ENCODE assay signal across 9 cellular contexts in genomic region chr15:76285241-76285825, GRCh38. TPM values are rescaled to one million over a fixed set of nuclear protein-coding genes. Genes with fewer than 3 reads are reported as not detected.
DNase-seq lines count a peak whose midpoint lies in the region; ATAC-seq and TF ChIP-seq lines count a peak whose summit lies in the region.
"Had no signal": no experiment of that assay in that cellular context is flagged by ENCODE, and none has a peak within 500 bp of the region (broad histone marks: within the 10 kb centered on the region; RNA-seq: fewer than 3 reads in every experiment).

No MANE protein-coding gene starts in this region.

- TF ChIP-seq CTCF in dorsolateral prefrontal cortex (IDR thresholded peaks at IDR 0.05 in 54 of 56, conservative IDR thresholded peaks at IDR 0.05 in 2 of 56; ENCODE audit: low read depth in 1 of 56, partially characterized antibody in 56 of 56) (peak in 32 of 56 donors; percentile 12 to 49 (median 29)), smooth muscle cell (IDR thresholded peaks at IDR 0.05; ENCODE audit: borderline replicate concordance, insufficient read depth, poor library complexity, severe bottlenecking) (peak; percentile 37), tibial nerve (IDR thresholded peaks at IDR 0.05) (peak in 1 of 5 experiments; percentile 15)

- peaks cover 20% of the 10 kb centered on the region for H4K20me1 ChIP-seq in smooth muscle cell (ENCODE audit: low read depth)

- H3K9me3 ChIP-seq in smooth muscle cell (replicated peaks; ENCODE audit: low read depth) (no peaks in the 10 kb centered on the region), tibial nerve (no peaks in the 10 kb centered on the region), trophoblast cell (ENCODE audit: insufficient read depth, low read depth, low read length) (no peaks in the 10 kb centered on the region)

- H2BK5ac ChIP-seq in trophoblast cell (ENCODE audit: low read depth, low read length, poor library complexity) = no peak overlapping the region

- H3K9ac ChIP-seq in smooth muscle cell (ENCODE audit: low read depth) = no peak overlapping the region
- H3K9ac ChIP-seq in trophoblast cell (ENCODE audit: low read length) = no peak overlapping the region

- no peak overlapping the region for H2BK120ac ChIP-seq in trophoblast cell (ENCODE audit: insufficient read depth, low read length, poor library complexity)

- WGBS in smooth muscle cell (ENCODE audit: low lambda C conversion rate) = 100% methylated on average over 1 of the region's 1 CpG
- 98 to 100% methylated on average over 1 of the region's 1 CpG for WGBS in tibial nerve, 2 donors
- WGBS in trophoblast cell (ENCODE audit: extremely low coverage, insufficient coverage, insufficient read length) = no CpG with 5 or more reads among the region's 1 CpG

- H3K27me3 ChIP-seq in dorsolateral prefrontal cortex (no peaks in the 10 kb centered on the region), smooth muscle cell (ENCODE audit: low read depth) (no peaks in the 10 kb centered on the region), tibial nerve (no peaks in the 10 kb centered on the region), trophoblast cell (ENCODE audit: insufficient read depth, low read length) (no peaks in the 10 kb centered on the region)

- no peak for ATAC-seq in activated T-cell treated with anti-CD3 and anti-CD28 coated beads, Interleukin-2, amount 50 U/mL, for 72 hours (replicated peaks in 1 of 2)
- ATAC-seq in activated T-cell treated with anti-CD3 and anti-CD28 coated beads, Interleukin-2, amount 50 U/mL, for 4 hours = no peak
- ATAC-seq in GM21576 (IDR thresholded peaks at IDR 0.05; ENCODE audit: unreplicated experiment) = no peak
- ATAC-seq: sciatic nerve had no signal

- H3K4me1 ChIP-seq in smooth muscle cell (ENCODE audit: low read depth) (no peaks in the 10 kb centered on the region), tibial nerve (no peaks in the 10 kb centered on the region), trophoblast cell (ENCODE audit: control insufficient read depth in 1 of 2, insufficient read depth in 2 of 2, low read length in 2 of 2) (no peaks in the 10 kb centered on the region)

- peak overlapping the region; percentile 94 for H3K27ac Mint-ChIP-seq in activated T-cell treated with anti-CD3 and anti-CD28 coated beads, Interleukin-2, amount 50 U/mL, for 72 hours

- no peaks in the 10 kb centered on the region for H3F3A ChIP-seq in smooth muscle cell (ENCODE audit: low read depth)

- H3K36me3 ChIP-seq in smooth muscle cell (ENCODE audit: low read depth) (peaks cover 26% of the 10 kb centered on the region), tibial nerve (peaks cover 0 to 67% (median 2%) of the 10 kb centered on the region in 3 donors), trophoblast cell (ENCODE audit: control insufficient read depth in 1 of 2, insufficient read depth in 2 of 2, low read length in 2 of 2) (peaks cover 14 to 24% of the 10 kb centered on the region in 2 experiments)

- no peak overlapping the region for H3K4me3 Mint-ChIP-seq in activated T-cell treated with anti-CD3 and anti-CD28 coated beads, Interleukin-2, amount 50 U/mL, for 72 hours
- no peak overlapping the region for H3K4me3 Mint-ChIP-seq in activated T-cell treated with anti-CD3 and anti-CD28 coated beads, Interleukin-2, amount 50 U/mL, for 4 hours

- H3K4me1 Mint-ChIP-seq in activated T-cell treated with anti-CD3 and anti-CD28 coated beads, Interleukin-2, amount 50 U/mL, for 72 hours (ENCODE audit: low read depth) = peaks cover 16% of the 10 kb centered on the region
- H3K4me1 Mint-ChIP-seq in activated T-cell treated with anti-CD3 and anti-CD28 coated beads, Interleukin-2, amount 50 U/mL, for 4 hours (ENCODE audit: low read depth) = peaks cover 29% of the 10 kb centered on the region

- H3K23ac ChIP-seq in trophoblast cell (ENCODE audit: low read length) = no peak overlapping the region

- H2AFZ ChIP-seq in smooth muscle cell (ENCODE audit: low read depth) (no peak overlapping the region), trophoblast cell (ENCODE audit: insufficient read depth, low read length, poor library complexity) (no peak overlapping the region)

- intact Hi-C loops in dorsolateral prefrontal cortex (cut with DNase I) = no loop called here

- H3K4me3 ChIP-seq in dorsolateral prefrontal cortex (no peak overlapping the region), smooth muscle cell (no peak overlapping the region), tibial nerve (no peak overlapping the region), trophoblast cell (ENCODE audit: low read depth, low read length) (no peak overlapping the region)

- H3K79me2 ChIP-seq in smooth muscle cell (ENCODE audit: low read depth) (no peaks in the 10 kb centered on the region), trophoblast cell (ENCODE audit: control insufficient read depth, insufficient read depth, low read length, poor library complexity) (no peaks in the 10 kb centered on the region)

- H3K36me3 Mint-ChIP-seq in activated T-cell treated with anti-CD3 and anti-CD28 coated beads, Interleukin-2, amount 50 U/mL, for 72 hours (ENCODE audit: insufficient read depth in 2 of 2) = peaks cover 7 to 15% of the 10 kb centered on the region in 2 donors
- H3K36me3 Mint-ChIP-seq in activated T-cell treated with anti-CD3 and anti-CD28 coated beads, Interleukin-2, amount 50 U/mL, for 4 hours (ENCODE audit: insufficient read depth) = peaks cover 30% of the 10 kb centered on the region

- H3K4me2 ChIP-seq in smooth muscle cell = no peak overlapping the region
- H3K4me2 ChIP-seq in trophoblast cell (ENCODE audit: low read length) = no peak overlapping the region

- no peak for TF ChIP-seq EP300 in tibial nerve (IDR thresholded peaks at IDR 0.05)

- no peak overlapping the region for H3K18ac ChIP-seq in trophoblast cell (ENCODE audit: low read length)

- no peak overlapping the region for H4K12ac ChIP-seq in trophoblast cell (ENCODE audit: low read depth, low read length)

- H2BK12ac ChIP-seq in trophoblast cell (ENCODE audit: low read length) = no peak overlapping the region

- no peak overlapping the region for H3K14ac ChIP-seq in trophoblast cell (ENCODE audit: low read length)

- no peak for DNase-seq in activated T-cell treated with anti-CD3 and anti-CD28 coated beads, Interleukin-2, amount 50 U/mL, for 72 hours
- DNase-seq in activated T-cell treated with anti-CD3 and anti-CD28 coated beads, Interleukin-2, amount 50 U/mL, for 4 hours = no peak
- peak; percentile 2 for DNase-seq in NCI-H1105 (lab: John Stamatoyannopoulos, UW)
- DNase-seq in dorsolateral prefrontal cortex = no peak
- DNase-seq in smooth muscle cell (lab: John Stamatoyannopoulos, UW; ENCODE audit: unreplicated experiment) = no peak
- DNase-seq in tibial nerve (ENCODE audit: low spot score in 2 of 2) = no peak
- DNase-seq in trophoblast cell = no peak

- H3K79me1 ChIP-seq in trophoblast cell (ENCODE audit: low read length) = no peaks in the 10 kb centered on the region

- H4K91ac ChIP-seq in trophoblast cell (ENCODE audit: low read depth, low read length) = no peak overlapping the region

- no peak for TF ChIP-seq POLR2A in tibial nerve (IDR thresholded peaks at IDR 0.05)

- no peaks in the 10 kb centered on the region for H3K27me3 Mint-ChIP-seq in activated T-cell treated with anti-CD3 and anti-CD28 coated beads, Interleukin-2, amount 50 U/mL, for 72 hours (ENCODE audit: low read depth)
- H3K27me3 Mint-ChIP-seq in activated T-cell treated with anti-CD3 and anti-CD28 coated beads, Interleukin-2, amount 50 U/mL, for 4 hours (ENCODE audit: low read depth) = no peaks in the 10 kb centered on the region

- no peak overlapping the region for H4K8ac ChIP-seq in trophoblast cell (ENCODE audit: low read depth, low read length)

- no peaks in the 10 kb centered on the region for H3K9me3 Mint-ChIP-seq in activated T-cell treated with anti-CD3 and anti-CD28 coated beads, Interleukin-2, amount 50 U/mL, for 72 hours
- H3K9me3 Mint-ChIP-seq in activated T-cell treated with anti-CD3 and anti-CD28 coated beads, Interleukin-2, amount 50 U/mL, for 4 hours = no peaks in the 10 kb centered on the region

- no peak overlapping the region for H3K4ac ChIP-seq in trophoblast cell (ENCODE audit: low read depth, low read length)

- H2AK5ac ChIP-seq in trophoblast cell (ENCODE audit: low read length) = no peak overlapping the region

- H3K27ac ChIP-seq in dorsolateral prefrontal cortex (no peak overlapping the region), smooth muscle cell (ENCODE audit: low read depth) (no peak overlapping the region), tibial nerve (no peak overlapping the region), trophoblast cell (ENCODE audit: low read depth, low read length) (no peak overlapping the region)

RNA-seq across cellular contexts. Expression of gene ETFA, which starts 25.9 kb away (rescaled TPM):
- total RNA-seq in activated T-cell treated with anti-CD3 and anti-CD28 coated beads, Interleukin-2, amount 50 U/mL, for 72 hours = 100 to 1,000 TPM; 143 to 158 TPM
- total RNA-seq in activated T-cell treated with anti-CD3 and anti-CD28 coated beads, Interleukin-2, amount 50 U/mL, for 4 hours = 100 to 1,000 TPM; 129 to 145 (median 143) TPM
- total RNA-seq in dorsolateral prefrontal cortex (100 to 1,000 TPM in 4 of 120 experiments, 10 to 100 TPM in 116; 50.8 to 118 (median 77.6) TPM), smooth muscle cell (79.4 and 98.0 TPM in 2 replicates), tibial nerve (10 to 100 TPM; 59.2 to 96.9 (median 75.5) TPM)
- 110 and 119 TPM in 2 replicates for polyA plus RNA-seq in smooth muscle cell
- 82.1 and 86.6 TPM in 2 replicates for polyA plus RNA-seq in trophoblast cell (2013)

RNA-seq across cellular contexts. Expression of gene ISL2, which starts 51.2 kb away (rescaled TPM):
- under 1 TPM; 0.77 to 0.83 TPM for total RNA-seq in activated T-cell treated with anti-CD3 and anti-CD28 coated beads, Interleukin-2, amount 50 U/mL, for 72 hours
- under 1 TPM in 1 of 3 donors, not detected in 2; 0.11 TPM for total RNA-seq in activated T-cell treated with anti-CD3 and anti-CD28 coated beads, Interleukin-2, amount 50 U/mL, for 4 hours
- 1 to 10 TPM in 2 of 120 experiments, under 1 TPM in 35, not detected in 83; 0.29 to 1.3 (median 0.46) TPM for total RNA-seq in dorsolateral prefrontal cortex
- total RNA-seq in smooth muscle cell = 0.22 and 0.45 TPM in 2 replicates
- 0.35 TPM in 1 of 2 replicates, not detected in the other for polyA plus RNA-seq in smooth muscle cell
- not detected for total RNA-seq in tibial nerve
- polyA plus RNA-seq in trophoblast cell (2013) = 0.19 and 0.29 TPM in 2 replicates
